In the genomic region with DNA sequence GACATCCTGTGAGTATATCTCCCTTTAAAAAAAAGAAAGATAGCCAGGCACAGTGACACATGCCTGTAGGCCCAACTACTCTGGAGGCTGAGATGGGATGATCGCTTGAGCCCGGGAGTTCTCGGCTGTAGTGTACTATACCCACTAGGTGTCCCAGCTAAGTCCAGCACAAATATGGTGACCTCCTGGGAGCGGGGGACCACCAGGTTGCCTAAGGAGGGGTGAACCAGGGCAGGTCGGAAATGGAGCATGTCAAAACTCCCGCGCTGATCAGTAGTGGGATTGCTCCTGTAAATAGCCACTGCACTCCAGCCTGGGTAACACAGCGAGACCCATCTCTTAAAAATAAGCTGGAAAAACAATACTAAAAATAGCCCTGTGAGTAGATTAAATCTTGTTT, we compare ENCODE assay signal across 1 cellular context.
TF ChIP-seq lines count a peak whose summit lies in the region.

No MANE protein-coding gene starts in this region.

TF ChIP-seq in WTC11, 78 proteins besides CTCF, POLR2A, EP300 and RAD21 (continued from another document):
- TF ChIP-seq, protein P1, sequence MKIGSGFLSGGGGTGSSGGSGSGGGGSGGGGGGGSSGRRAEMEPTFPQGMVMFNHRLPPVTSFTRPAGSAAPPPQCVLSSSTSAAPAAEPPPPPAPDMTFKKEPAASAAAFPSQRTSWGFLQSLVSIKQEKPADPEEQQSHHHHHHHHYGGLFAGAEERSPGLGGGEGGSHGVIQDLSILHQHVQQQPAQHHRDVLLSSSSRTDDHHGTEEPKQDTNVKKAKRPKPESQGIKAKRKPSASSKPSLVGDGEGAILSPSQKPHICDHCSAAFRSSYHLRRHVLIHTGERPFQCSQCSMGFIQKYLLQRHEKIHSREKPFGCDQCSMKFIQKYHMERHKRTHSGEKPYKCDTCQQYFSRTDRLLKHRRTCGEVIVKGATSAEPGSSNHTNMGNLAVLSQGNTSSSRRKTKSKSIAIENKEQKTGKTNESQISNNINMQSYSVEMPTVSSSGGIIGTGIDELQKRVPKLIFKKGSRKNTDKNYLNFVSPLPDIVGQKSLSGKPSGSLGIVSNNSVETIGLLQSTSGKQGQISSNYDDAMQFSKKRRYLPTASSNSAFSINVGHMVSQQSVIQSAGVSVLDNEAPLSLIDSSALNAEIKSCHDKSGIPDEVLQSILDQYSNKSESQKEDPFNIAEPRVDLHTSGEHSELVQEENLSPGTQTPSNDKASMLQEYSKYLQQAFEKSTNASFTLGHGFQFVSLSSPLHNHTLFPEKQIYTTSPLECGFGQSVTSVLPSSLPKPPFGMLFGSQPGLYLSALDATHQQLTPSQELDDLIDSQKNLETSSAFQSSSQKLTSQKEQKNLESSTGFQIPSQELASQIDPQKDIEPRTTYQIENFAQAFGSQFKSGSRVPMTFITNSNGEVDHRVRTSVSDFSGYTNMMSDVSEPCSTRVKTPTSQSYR (CRISPR knock-in tag; IDR thresholded peaks at IDR 0.05) = no peak
- TF ChIP-seq, protein P2, sequence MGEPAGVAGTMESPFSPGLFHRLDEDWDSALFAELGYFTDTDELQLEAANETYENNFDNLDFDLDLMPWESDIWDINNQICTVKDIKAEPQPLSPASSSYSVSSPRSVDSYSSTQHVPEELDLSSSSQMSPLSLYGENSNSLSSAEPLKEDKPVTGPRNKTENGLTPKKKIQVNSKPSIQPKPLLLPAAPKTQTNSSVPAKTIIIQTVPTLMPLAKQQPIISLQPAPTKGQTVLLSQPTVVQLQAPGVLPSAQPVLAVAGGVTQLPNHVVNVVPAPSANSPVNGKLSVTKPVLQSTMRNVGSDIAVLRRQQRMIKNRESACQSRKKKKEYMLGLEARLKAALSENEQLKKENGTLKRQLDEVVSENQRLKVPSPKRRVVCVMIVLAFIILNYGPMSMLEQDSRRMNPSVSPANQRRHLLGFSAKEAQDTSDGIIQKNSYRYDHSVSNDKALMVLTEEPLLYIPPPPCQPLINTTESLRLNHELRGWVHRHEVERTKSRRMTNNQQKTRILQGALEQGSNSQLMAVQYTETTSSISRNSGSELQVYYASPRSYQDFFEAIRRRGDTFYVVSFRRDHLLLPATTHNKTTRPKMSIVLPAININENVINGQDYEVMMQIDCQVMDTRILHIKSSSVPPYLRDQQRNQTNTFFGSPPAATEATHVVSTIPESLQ (CRISPR knock-in tag; IDR thresholded peaks at IDR 0.05) = no peak
- TF ChIP-seq, protein P3, sequence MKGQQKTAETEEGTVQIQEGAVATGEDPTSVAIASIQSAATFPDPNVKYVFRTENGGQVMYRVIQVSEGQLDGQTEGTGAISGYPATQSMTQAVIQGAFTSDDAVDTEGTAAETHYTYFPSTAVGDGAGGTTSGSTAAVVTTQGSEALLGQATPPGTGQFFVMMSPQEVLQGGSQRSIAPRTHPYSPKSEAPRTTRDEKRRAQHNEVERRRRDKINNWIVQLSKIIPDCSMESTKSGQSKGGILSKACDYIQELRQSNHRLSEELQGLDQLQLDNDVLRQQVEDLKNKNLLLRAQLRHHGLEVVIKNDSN (CRISPR knock-in tag; IDR thresholded peaks at IDR 0.05) = no peak
- TF ChIP-seq SOX15 (CRISPR knock-in tag; IDR thresholded peaks at IDR 0.05) (no peak), ZNF121 (CRISPR knock-in tag; IDR thresholded peaks at IDR 0.05) (no peak), NR3C1 (CRISPR knock-in tag; conservative IDR thresholded peaks at IDR 0.05; ENCODE audit: low read depth) (no peak), NFYB (CRISPR knock-in tag; conservative IDR thresholded peaks at IDR 0.05; ENCODE audit: low read depth) (no peak), NFE2L1 (CRISPR knock-in tag; IDR thresholded peaks at IDR 0.05) (no peak), PRRX2 (CRISPR knock-in tag; IDR thresholded peaks at IDR 0.05) (no peak), EMX1 (CRISPR knock-in tag; IDR thresholded peaks at IDR 0.05) (no peak), ZNF317 (CRISPR knock-in tag; IDR thresholded peaks at IDR 0.05; ENCODE audit: borderline replicate concordance, low read depth) (no peak)
- TF ChIP-seq, protein P4, sequence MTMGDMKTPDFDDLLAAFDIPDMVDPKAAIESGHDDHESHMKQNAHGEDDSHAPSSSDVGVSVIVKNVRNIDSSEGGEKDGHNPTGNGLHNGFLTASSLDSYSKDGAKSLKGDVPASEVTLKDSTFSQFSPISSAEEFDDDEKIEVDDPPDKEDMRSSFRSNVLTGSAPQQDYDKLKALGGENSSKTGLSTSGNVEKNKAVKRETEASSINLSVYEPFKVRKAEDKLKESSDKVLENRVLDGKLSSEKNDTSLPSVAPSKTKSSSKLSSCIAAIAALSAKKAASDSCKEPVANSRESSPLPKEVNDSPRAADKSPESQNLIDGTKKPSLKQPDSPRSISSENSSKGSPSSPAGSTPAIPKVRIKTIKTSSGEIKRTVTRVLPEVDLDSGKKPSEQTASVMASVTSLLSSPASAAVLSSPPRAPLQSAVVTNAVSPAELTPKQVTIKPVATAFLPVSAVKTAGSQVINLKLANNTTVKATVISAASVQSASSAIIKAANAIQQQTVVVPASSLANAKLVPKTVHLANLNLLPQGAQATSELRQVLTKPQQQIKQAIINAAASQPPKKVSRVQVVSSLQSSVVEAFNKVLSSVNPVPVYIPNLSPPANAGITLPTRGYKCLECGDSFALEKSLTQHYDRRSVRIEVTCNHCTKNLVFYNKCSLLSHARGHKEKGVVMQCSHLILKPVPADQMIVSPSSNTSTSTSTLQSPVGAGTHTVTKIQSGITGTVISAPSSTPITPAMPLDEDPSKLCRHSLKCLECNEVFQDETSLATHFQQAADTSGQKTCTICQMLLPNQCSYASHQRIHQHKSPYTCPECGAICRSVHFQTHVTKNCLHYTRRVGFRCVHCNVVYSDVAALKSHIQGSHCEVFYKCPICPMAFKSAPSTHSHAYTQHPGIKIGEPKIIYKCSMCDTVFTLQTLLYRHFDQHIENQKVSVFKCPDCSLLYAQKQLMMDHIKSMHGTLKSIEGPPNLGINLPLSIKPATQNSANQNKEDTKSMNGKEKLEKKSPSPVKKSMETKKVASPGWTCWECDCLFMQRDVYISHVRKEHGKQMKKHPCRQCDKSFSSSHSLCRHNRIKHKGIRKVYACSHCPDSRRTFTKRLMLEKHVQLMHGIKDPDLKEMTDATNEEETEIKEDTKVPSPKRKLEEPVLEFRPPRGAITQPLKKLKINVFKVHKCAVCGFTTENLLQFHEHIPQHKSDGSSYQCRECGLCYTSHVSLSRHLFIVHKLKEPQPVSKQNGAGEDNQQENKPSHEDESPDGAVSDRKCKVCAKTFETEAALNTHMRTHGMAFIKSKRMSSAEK (CRISPR knock-in tag; IDR thresholded peaks at IDR 0.05; ENCODE audit: borderline replicate concordance) = no peak
- TF ChIP-seq, protein P5, sequence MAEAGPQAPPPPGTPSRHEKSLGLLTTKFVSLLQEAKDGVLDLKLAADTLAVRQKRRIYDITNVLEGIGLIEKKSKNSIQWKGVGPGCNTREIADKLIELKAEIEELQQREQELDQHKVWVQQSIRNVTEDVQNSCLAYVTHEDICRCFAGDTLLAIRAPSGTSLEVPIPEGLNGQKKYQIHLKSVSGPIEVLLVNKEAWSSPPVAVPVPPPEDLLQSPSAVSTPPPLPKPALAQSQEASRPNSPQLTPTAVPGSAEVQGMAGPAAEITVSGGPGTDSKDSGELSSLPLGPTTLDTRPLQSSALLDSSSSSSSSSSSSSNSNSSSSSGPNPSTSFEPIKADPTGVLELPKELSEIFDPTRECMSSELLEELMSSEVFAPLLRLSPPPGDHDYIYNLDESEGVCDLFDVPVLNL (CRISPR knock-in tag; IDR thresholded peaks at IDR 0.05; ENCODE audit: borderline replicate concordance, low read depth) = no peak
- TF ChIP-seq, protein P6, sequence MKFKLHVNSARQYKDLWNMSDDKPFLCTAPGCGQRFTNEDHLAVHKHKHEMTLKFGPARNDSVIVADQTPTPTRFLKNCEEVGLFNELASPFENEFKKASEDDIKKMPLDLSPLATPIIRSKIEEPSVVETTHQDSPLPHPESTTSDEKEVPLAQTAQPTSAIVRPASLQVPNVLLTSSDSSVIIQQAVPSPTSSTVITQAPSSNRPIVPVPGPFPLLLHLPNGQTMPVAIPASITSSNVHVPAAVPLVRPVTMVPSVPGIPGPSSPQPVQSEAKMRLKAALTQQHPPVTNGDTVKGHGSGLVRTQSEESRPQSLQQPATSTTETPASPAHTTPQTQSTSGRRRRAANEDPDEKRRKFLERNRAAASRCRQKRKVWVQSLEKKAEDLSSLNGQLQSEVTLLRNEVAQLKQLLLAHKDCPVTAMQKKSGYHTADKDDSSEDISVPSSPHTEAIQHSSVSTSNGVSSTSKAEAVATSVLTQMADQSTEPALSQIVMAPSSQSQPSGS (CRISPR knock-in tag; IDR thresholded peaks at IDR 0.05; ENCODE audit: borderline replicate concordance, low read depth) = no peak
